ENCODE assay signal across 8 cellular contexts in genomic region chr4:125317526-125317880, GRCh38. TPM values are rescaled to one million over a fixed set of nuclear protein-coding genes. Genes with fewer than 3 reads are reported as not detected.
A peak's percentile ranks its signal among the peaks of the same experiment; 100 is the strongest.
DNase-seq lines count a peak whose midpoint lies in the region; ATAC-seq and TF ChIP-seq lines count a peak whose summit lies in the region.

No MANE protein-coding gene starts in this region.

- H3K4me1 ChIP-seq in ACC112 (ENCODE audit: control insufficient read depth, insufficient read depth, low read length, unreplicated experiment) (peaks cover 43% of the 10 kb centered on the region), left lung (peaks cover 5 to 21% of the 10 kb centered on the region in 2 donors)

- H3K27ac ChIP-seq in ACC112 (ENCODE audit: low read depth, low read length) = no peak overlapping the region
- H3K27ac ChIP-seq in left lung = peak overlapping the region; percentile 8 to 35

- no peaks in the 10 kb centered on the region for H3K9me3 ChIP-seq in left lung

- TF ChIP-seq CTCF in HFF-Myc (IDR thresholded peaks at IDR 0.05; ENCODE audit: low read depth, low read length, missing control alignments) (peak; percentile 68), chondrocyte (IDR thresholded peaks at IDR 0.05) (peak; percentile 79), left lung (IDR thresholded peaks at IDR 0.05) (peak; percentile 16 to 34)

- intact Hi-C loops in left lung (cut with DNase I) = loop anchor here in 1 of 2 donors (10.0 kb wide), 1 partner anchor 427 kb away; no protein-coding TSS in a partner anchor

- ATAC-seq in left lung = no peak
- no peak for ATAC-seq in GM21390 (IDR thresholded peaks at IDR 0.05; ENCODE audit: unreplicated experiment)
- ATAC-seq in GM18873 (IDR thresholded peaks at IDR 0.05; ENCODE audit: low FRiP score, unreplicated experiment) = no peak

- H3K9me3 Mint-ChIP-seq in chondrocyte (ENCODE audit: low read depth) = no peaks in the 10 kb centered on the region

- 0 out of 2 replicates have a peak, but pooled peaks cover 6% of the 10 kb centered on the region for H3K36me3 ChIP-seq in ACC112 (ENCODE audit: insufficient read depth, low read length)
- no peaks in the 10 kb centered on the region for H3K36me3 ChIP-seq in left lung

- H3K4me3 ChIP-seq in ACC112 (ENCODE audit: low read depth, low read length) (peak overlapping the region; percentile 80), HFF-Myc (replicated peaks; ENCODE audit: low read depth, low read length) (peak overlapping the region; percentile 94), left lung (peak overlapping the region; percentile 67 to 75)

- H3K36me3 Mint-ChIP-seq in chondrocyte (ENCODE audit: low read depth) = no peaks in the 10 kb centered on the region

- H3K4me1 Mint-ChIP-seq in chondrocyte (ENCODE audit: low read depth) = peaks cover 75% of the 10 kb centered on the region

- peak overlapping the region; percentile 58 for H2AFZ ChIP-seq in ACC112 (ENCODE audit: low read length, unreplicated experiment)

- H3K79me2 ChIP-seq in ACC112 (ENCODE audit: control insufficient read depth, insufficient read depth, low read length, unreplicated experiment) = peaks cover 57% of the 10 kb centered on the region

- H3K27ac Mint-ChIP-seq in chondrocyte (ENCODE audit: unreplicated experiment) = no peak overlapping the region

- peak overlapping the region; percentile 78 for H3K4me3 Mint-ChIP-seq in chondrocyte (ENCODE audit: unreplicated experiment)

- H3K27me3 ChIP-seq in ACC112 (ENCODE audit: insufficient read depth, low read length) = no peaks in the 10 kb centered on the region
- peaks cover 0 to 61% of the 10 kb centered on the region in 2 donors for H3K27me3 ChIP-seq in left lung

- no peaks in the 10 kb centered on the region for H3K27me3 Mint-ChIP-seq in chondrocyte (ENCODE audit: low read depth)

- no peak for DNase-seq in HFF-Myc (ENCODE audit: extremely low read depth, low read depth)
- no peak for DNase-seq in chondrocyte (ENCODE audit: low spot score)
- DNase-seq in left lung = peak; percentile 36 to 65
- DNase-seq in superior temporal gyrus (ENCODE audit: extremely low spot score) = peak; percentile 72
- DNase-seq in stimulated activated naive CD4-positive, alpha-beta T cell treated with Interleukin-2 at 50 U/mL for 16 hours (lab: John Stamatoyannopoulos, UW) = no peak

RNA-seq across cellular contexts. Expression of gene FAT4, which starts 2.7 kb away (rescaled TPM):
- total RNA-seq in chondrocyte (16.8 to 69.8 TPM (median 17.7 TPM) in 3 replicates), left lung (10 to 100 TPM; 19.5 to 32.2 TPM)

Comparison
In these comparisons a context has a peak if more than half of its experiments do, and no peak if none do; other contexts are left out.
1. DNase-seq: peak in left lung (2 of 2) and superior temporal gyrus (single experiment); none in HFF-Myc (single experiment), chondrocyte (single experiment) and stimulated activated naive CD4-positive, alpha-beta T cell treated with Interleukin-2 at 50 U/mL for 16 hours (single experiment).
2. CTCF ChIP-seq: peak in every context shown above with its lines; median percentile 79 in chondrocyte; 68 in HFF-Myc; 25 in left lung.
3. Peak in every context shown above with its lines, with median percentiles within 50 percentile points of each other: H3K4me3 ChIP-seq.